1 cellular context compared by ENCODE assay signal in the genomic region with DNA sequence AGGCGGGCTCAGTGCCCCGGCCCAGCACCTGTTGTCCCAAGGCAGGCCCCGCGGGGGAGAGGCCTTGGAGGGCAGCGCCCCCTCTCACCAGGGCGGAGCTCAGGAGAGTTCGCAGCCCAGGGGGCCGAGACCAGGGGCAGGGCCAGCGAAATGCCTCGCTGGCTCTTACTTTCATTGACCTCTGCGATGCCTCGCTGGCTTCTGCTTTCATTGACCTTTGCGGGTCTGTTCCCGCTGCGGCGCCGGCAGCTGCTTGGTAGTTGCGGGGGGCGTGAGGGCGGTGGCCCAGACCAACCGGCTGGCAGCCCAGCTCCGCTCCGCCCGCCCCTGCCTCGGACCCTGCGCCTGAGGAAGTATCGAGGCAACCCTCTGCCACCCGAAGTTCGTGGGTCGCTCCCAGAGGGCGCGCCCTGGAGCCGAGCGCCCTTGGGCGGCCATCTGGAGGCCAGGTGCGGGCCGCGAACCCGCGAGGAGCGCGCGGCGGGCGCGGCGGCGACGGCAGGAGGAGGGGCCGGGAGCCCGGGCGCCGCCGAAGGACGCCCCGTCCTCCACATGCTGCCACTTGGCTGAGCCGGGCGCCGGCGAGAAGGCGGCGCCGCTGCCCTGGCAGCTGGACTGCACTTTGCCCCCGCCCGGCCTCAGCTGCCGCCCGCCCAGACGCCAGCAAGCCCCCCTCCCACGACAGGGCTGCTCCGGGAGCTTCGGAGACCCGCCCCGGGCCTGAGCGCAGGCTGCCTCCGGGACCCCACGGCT.
TF ChIP-seq lines count a peak whose summit lies in the region.

No MANE protein-coding gene starts in this region.

TF ChIP-seq in HepG2, 621 proteins besides CTCF, POLR2A, EP300 and RAD21 (continued from another document):
- TF ChIP-seq ISX (CRISPR knock-in tag; conservative IDR thresholded peaks at IDR 0.05) (no peak; the same call in 1 of the 2 replicates), FOXA3 (CRISPR knock-in tag; IDR thresholded peaks at IDR 0.05) (0 out of 2 replicates have a peak, but pooled peaks have one; percentile 21), RFX3 (CRISPR knock-in tag; IDR thresholded peaks at IDR 0.05) (no peak), SKI (IDR thresholded peaks at IDR 0.05; ENCODE audit: partially characterized antibody) (peak; percentile 79), ZNF572 (CRISPR knock-in tag; IDR thresholded peaks at IDR 0.05) (peak; percentile 1; the same call in 1 of the 2 replicates), GTF2F1 (IDR thresholded peaks at IDR 0.05; ENCODE audit: low read length) (no peak), SMARCC2 (IDR thresholded peaks at IDR 0.05) (no peak), ZNF891 (CRISPR knock-in tag; IDR thresholded peaks at IDR 0.05) (peak; percentile 81; the same call in 1 of the 2 replicates), TOE1 (CRISPR knock-in tag; IDR thresholded peaks at IDR 0.05) (no peak), FOXC1 (CRISPR knock-in tag; IDR thresholded peaks at IDR 0.05; ENCODE audit: borderline replicate concordance) (peak; percentile 72; the same call in 1 of the 2 replicates)
- TF ChIP-seq, protein P1, sequence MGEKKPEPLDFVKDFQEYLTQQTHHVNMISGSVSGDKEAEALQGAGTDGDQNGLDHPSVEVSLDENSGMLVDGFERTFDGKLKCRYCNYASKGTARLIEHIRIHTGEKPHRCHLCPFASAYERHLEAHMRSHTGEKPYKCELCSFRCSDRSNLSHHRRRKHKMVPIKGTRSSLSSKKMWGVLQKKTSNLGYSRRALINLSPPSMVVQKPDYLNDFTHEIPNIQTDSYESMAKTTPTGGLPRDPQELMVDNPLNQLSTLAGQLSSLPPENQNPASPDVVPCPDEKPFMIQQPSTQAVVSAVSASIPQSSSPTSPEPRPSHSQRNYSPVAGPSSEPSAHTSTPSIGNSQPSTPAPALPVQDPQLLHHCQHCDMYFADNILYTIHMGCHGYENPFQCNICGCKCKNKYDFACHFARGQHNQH (CRISPR knock-in tag; IDR thresholded peaks at IDR 0.05): no peak; the same call in 1 of the 2 replicates
